16 cellular contexts compared by ENCODE assay signal in the genomic region with DNA sequence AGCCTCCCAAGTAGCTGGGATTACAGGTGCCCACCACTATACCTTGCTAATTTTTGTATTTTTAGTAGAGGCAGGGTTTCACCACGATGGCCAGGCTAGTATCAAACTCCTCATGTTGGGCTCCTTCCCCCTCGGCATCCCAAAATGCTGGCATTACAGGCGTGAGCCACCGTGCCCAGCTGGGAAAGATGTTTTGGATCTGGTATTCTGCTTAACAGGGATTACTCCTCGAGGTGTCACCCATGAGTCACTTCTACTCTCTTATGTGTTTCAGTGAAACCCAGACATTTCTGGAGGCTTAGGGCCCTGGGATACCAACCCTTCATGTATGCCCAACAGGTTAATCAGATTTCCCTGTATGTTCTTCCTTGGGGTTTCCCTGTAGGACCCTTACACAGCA. TPM values are rescaled to one million over a fixed set of nuclear protein-coding genes. Genes with fewer than 3 reads are reported as not detected.
DNase-seq lines count a peak whose midpoint lies in the region; ATAC-seq and TF ChIP-seq lines count a peak whose summit lies in the region.
"Had no signal": no experiment of that assay in that cellular context is flagged by ENCODE, and none has a peak within 500 bp of the region (broad histone marks: within the 10 kb centered on the region; RNA-seq: fewer than 3 reads in every experiment).

No MANE protein-coding gene starts in this region.

- H3K27ac ChIP-seq in vagina, result no peak overlapping the region

- H3K4me1 ChIP-seq in vagina, result peaks cover 11% of the 10 kb centered on the region

- DNase-seq in Ammon's horn (ENCODE audit: low spot score), result peak; percentile 12
- peak; percentile 49 for DNase-seq in RPMI7951 (ENCODE audit: low read depth)
- peak; percentile 50 for DNase-seq in islet precursor cell
- no peak for DNase-seq in vagina (ENCODE audit: extremely low spot score in 2 of 2)
- no peak for DNase-seq in activated CD4-positive, CD25-positive, alpha-beta regulatory T cell (lab: John Stamatoyannopoulos, UW)
- no peak for DNase-seq in stimulated activated CD4-positive, alpha-beta T cell treated with anti-CD3 and anti-CD28 coated beads, Interleukin-4, amount 100 ng/mL, for 1 hour
- no peak for DNase-seq in COR-L47 (lab: John Stamatoyannopoulos, UW)
- DNase-seq: activated CD8-positive, alpha-beta T cell treated with anti-CD3 and anti-CD28 coated beads for 36 hours; activated naive CD8-positive, alpha-beta T cell treated with anti-CD3 and anti-CD28 coated beads, Interleukin-2, amount 50 U/mL, for 24 hours; CD4-positive, alpha-beta memory T cell; effector memory CD4-positive, alpha-beta T cell; naive B cell; stimulated activated CD4-positive, alpha-beta T cell treated with anti-CD3 and anti-CD28 coated beads, Interleukin-12 subunit alpha, Interleukin-12 subunit beta, amount 100 ng/mL, for 4 hours had no signal

- TF ChIP-seq CTCF in vagina (IDR thresholded peaks at IDR 0.05), result no peak

- H3K9me3 ChIP-seq in vagina, result no peaks in the 10 kb centered on the region

- no peaks in the 10 kb centered on the region for H3K27me3 ChIP-seq in vagina

- H3K36me3 ChIP-seq in vagina, result no peaks in the 10 kb centered on the region

- no peak for TF ChIP-seq POLR2A in vagina (IDR thresholded peaks at IDR 0.05)

- intact Hi-C loops in vagina (cut with DNase I), result no loop called here

- ATAC-seq in GM21723 (IDR thresholded peaks at IDR 0.05; ENCODE audit: unreplicated experiment), result peak; percentile 22
- ATAC-seq: activated CD8-positive, alpha-beta T cell treated with anti-CD3 and anti-CD28 coated beads for 36 hours; activated naive CD8-positive, alpha-beta T cell treated with anti-CD3 and anti-CD28 coated beads, Interleukin-2, amount 50 U/mL, for 24 hours; K562 had no signal

- no peak overlapping the region for H3K4me3 ChIP-seq in vagina
- H3K4me3 ChIP-seq: K562 had no signal

RNA-seq across cellular contexts. Expression of gene OPN4, which starts 11.8 kb away (rescaled TPM):
- not detected in 2 replicates for total RNA-seq in RPMI7951 (2014; rRNA removed; shearing (Covaris generic))
- not detected for total RNA-seq in vagina
- total RNA-seq: activated CD8-positive, alpha-beta T cell treated with anti-CD3 and anti-CD28 coated beads for 36 hours; CD4-positive, alpha-beta memory T cell; K562; NCI-H460 had no signal

RNA-seq across cellular contexts. Expression of gene LDB3, which starts 25.8 kb away (rescaled TPM):
- total RNA-seq in RPMI7951 (2014; rRNA removed; shearing (Covaris generic)), result not detected in 2 replicates
- total RNA-seq in vagina, result 4.7 TPM
- total RNA-seq: K562 had no signal

Comparison
In these comparisons a context has a peak if more than half of its experiments do, and no peak if none do; other contexts are left out.
1. DNase-seq: peak in Ammon's horn (single experiment), RPMI7951 (single experiment) and islet precursor cell (single experiment); none in vagina (0 of 2), activated CD4-positive, CD25-positive, alpha-beta regulatory T cell (0 of 4), stimulated activated CD4-positive, alpha-beta T cell treated with anti-CD3 and anti-CD28 coated beads, Interleukin-4, amount 100 ng/mL, for 1 hour (single experiment) and COR-L47 (single experiment).